Comparison of ENCODE assay signal across 15 cellular contexts in the genomic region with DNA sequence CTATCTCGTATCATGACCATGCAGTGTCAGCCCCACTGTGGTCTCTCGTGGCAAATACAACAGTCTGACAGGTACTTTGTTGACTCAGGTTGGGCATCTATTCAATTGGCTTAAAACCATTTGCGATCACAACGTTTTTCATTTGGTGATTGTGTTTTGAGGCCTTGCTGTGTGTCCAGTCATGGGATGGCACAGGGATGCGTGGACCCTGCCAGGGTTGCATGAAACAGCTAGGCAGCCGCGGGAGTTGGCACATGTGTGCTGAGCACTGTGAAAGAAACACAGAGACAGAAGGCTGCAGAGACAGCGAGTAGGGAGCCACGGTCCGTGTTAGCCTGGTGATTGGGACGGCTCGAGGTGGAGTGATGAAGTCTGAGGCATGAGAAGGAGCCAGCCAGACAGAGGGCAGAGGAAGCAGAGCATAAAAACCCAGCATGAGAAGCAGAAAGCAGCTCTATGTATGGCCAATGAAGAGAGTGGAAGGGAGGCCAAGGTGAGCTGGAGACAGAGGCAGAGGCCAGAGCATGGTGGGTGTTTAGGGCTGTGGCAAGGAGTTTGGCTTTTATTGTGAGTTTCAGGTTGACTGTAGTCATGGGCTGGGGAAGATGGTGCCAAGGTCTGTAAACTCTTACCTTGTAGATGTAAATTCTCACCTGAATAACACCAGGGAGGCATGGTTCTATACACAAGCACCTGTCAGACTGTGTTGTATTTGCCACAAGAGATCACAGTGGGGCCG. TPM values are rescaled to one million over a fixed set of nuclear protein-coding genes. Genes with fewer than 3 reads are reported as not detected.
DNase-seq lines count a peak whose midpoint lies in the region; ATAC-seq and TF ChIP-seq lines count a peak whose summit lies in the region.
"Had no signal": no experiment of that assay in that cellular context is flagged by ENCODE, and none has a peak within 500 bp of the region (broad histone marks: within the 10 kb centered on the region; RNA-seq: fewer than 3 reads in every experiment).

No MANE protein-coding gene starts in this region.

- in situ Hi-C loops in brain microvascular endothelial cell (cut with HindIII; ENCODE audit: low pct_ligation_motif_present, low sequenced_read_pairs), result no loop called here

- no peak overlapping the region for H3K9ac ChIP-seq in skeletal muscle tissue (ENCODE audit: low read depth in 1 of 3, low read length in 3 of 3)
- no peak overlapping the region for H3K9ac ChIP-seq in smooth muscle cell (ENCODE audit: low read depth)
- H3K9ac ChIP-seq: BLaER1 treated with 17β-estradiol and CSF1 and Interleukin-3, amounts not matched to agents 10 nM and 100 nM had no signal

- H3F3A ChIP-seq in smooth muscle cell (ENCODE audit: low read depth), result no peaks in the 10 kb centered on the region

- H2AFZ ChIP-seq in smooth muscle cell (ENCODE audit: low read depth), result no peak overlapping the region

- 77% methylated on average over 13 of the region's 13 CpGs for WGBS in smooth muscle cell (ENCODE audit: low lambda C conversion rate)

- H3K4me3 ChIP-seq in fibroblast of the aortic adventitia (ENCODE audit: low read depth, low read length), result peak overlapping the region; percentile 56
- H3K4me3 ChIP-seq in skeletal muscle tissue (ENCODE audit: low read length in 3 of 3), result peak overlapping the region in 1 of 3 donors; percentile 11
- H3K4me3 ChIP-seq in brain microvascular endothelial cell (ENCODE audit: low read depth, low read length), result no peak overlapping the region
- H3K4me3 ChIP-seq in smooth muscle cell, result no peak overlapping the region
- H3K4me3 ChIP-seq: BLaER1 treated with 17β-estradiol and CSF1 and Interleukin-3, amounts not matched to agents 10 nM and 100 nM; SK-N-MC had no signal

- H3K79me2 ChIP-seq in smooth muscle cell (ENCODE audit: low read depth), result peaks cover 1% of the 10 kb centered on the region

- H3K27ac ChIP-seq in skeletal muscle tissue (ENCODE audit: low read depth, low read length) (peak overlapping the region; percentile 80), brain microvascular endothelial cell (no peak overlapping the region), smooth muscle cell (ENCODE audit: low read depth) (no peak overlapping the region)
- H3K27ac ChIP-seq: BLaER1 treated with 17β-estradiol and CSF1 and Interleukin-3, amounts not matched to agents 10 nM and 100 nM; SK-N-MC had no signal

- no peaks in the 10 kb centered on the region for H3K36me3 ChIP-seq in skeletal muscle tissue (ENCODE audit: control insufficient read depth in 3 of 3, insufficient read depth in 3 of 3, low read length in 3 of 3)
- no peaks in the 10 kb centered on the region for H3K36me3 ChIP-seq in brain microvascular endothelial cell (replicated peaks)
- H3K36me3 ChIP-seq in smooth muscle cell (ENCODE audit: low read depth), result no peaks in the 10 kb centered on the region
- H3K36me3 ChIP-seq: BLaER1 treated with 17β-estradiol and CSF1 and Interleukin-3, amounts not matched to agents 10 nM and 100 nM had no signal

- TF ChIP-seq CTCF in fibroblast of the aortic adventitia (IDR thresholded peaks at IDR 0.05; ENCODE audit: insufficient read depth, low read length), result no peak
- TF ChIP-seq CTCF in brain microvascular endothelial cell (IDR thresholded peaks at IDR 0.05; ENCODE audit: low read depth, low read length, missing control alignments), result no peak
- no peak for TF ChIP-seq CTCF in smooth muscle cell (IDR thresholded peaks at IDR 0.05; ENCODE audit: borderline replicate concordance, insufficient read depth, poor library complexity, severe bottlenecking)

- no peak overlapping the region for H3K4me2 ChIP-seq in smooth muscle cell
- H3K4me2 ChIP-seq: BLaER1 treated with 17β-estradiol and CSF1 and Interleukin-3, amounts not matched to agents 10 nM and 100 nM had no signal

- peak; percentile 44 for ATAC-seq in GM18511 (IDR thresholded peaks at IDR 0.05; ENCODE audit: unreplicated experiment)
- peak; percentile 46 for ATAC-seq in HG03060 (IDR thresholded peaks at IDR 0.05; ENCODE audit: low read depth, unreplicated experiment)

- H3K4me1 ChIP-seq in skeletal muscle tissue (ENCODE audit: control insufficient read depth in 3 of 3, insufficient read depth in 3 of 3, low read length in 3 of 3) (peaks cover 30 to 54% (median 36%) of the 10 kb centered on the region in 3 donors), smooth muscle cell (ENCODE audit: low read depth) (peaks cover 8% of the 10 kb centered on the region)

- H3K9me3 ChIP-seq in skeletal muscle tissue (ENCODE audit: control insufficient read depth in 3 of 3, low read length in 3 of 3), result no peaks in the 10 kb centered on the region
- no peaks in the 10 kb centered on the region for H3K9me3 ChIP-seq in smooth muscle cell (replicated peaks; ENCODE audit: low read depth)

- H4K20me1 ChIP-seq in smooth muscle cell (ENCODE audit: low read depth), result no peaks in the 10 kb centered on the region
- H4K20me1 ChIP-seq: BLaER1 treated with 17β-estradiol and CSF1 and Interleukin-3, amounts not matched to agents 10 nM and 100 nM had no signal

- DNase-seq in fibroblast of the aortic adventitia (ENCODE audit: low read depth), result no peak
- DNase-seq in ecto neural progenitor cell (ENCODE audit: low spot score), result no peak
- DNase-seq in brain microvascular endothelial cell, result no peak
- DNase-seq in smooth muscle cell (lab: John Stamatoyannopoulos, UW; ENCODE audit: unreplicated experiment), result no peak
- DNase-seq: DMS79, H7, naive B cell, NCI-H146, OCI-M1, retina had no signal

- H3K27me3 ChIP-seq in skeletal muscle tissue (ENCODE audit: control insufficient read depth in 3 of 3, insufficient read depth in 3 of 3, low read length in 3 of 3) (no peaks in the 10 kb centered on the region), brain microvascular endothelial cell (replicated peaks) (no peaks in the 10 kb centered on the region), smooth muscle cell (ENCODE audit: low read depth) (no peaks in the 10 kb centered on the region)
- H3K27me3 ChIP-seq: BLaER1 treated with 17β-estradiol and CSF1 and Interleukin-3, amounts not matched to agents 10 nM and 100 nM had no signal

RNA-seq across cellular contexts. Expression of a gene that starts 31.8 kb away (rescaled TPM):
- total RNA-seq in fibroblast of the aortic adventitia (ENCODE audit: low replicate concordance), result 150 and 152 TPM in 2 replicates
- total RNA-seq in skeletal muscle tissue, result 6.3 TPM
- 32.4 and 36.6 TPM in 2 replicates for total RNA-seq in smooth muscle cell
- polyA plus RNA-seq in smooth muscle cell, result 20.0 and 26.8 TPM in 2 replicates
